ENCODE assay signal across 23 cellular contexts in the genomic region with DNA sequence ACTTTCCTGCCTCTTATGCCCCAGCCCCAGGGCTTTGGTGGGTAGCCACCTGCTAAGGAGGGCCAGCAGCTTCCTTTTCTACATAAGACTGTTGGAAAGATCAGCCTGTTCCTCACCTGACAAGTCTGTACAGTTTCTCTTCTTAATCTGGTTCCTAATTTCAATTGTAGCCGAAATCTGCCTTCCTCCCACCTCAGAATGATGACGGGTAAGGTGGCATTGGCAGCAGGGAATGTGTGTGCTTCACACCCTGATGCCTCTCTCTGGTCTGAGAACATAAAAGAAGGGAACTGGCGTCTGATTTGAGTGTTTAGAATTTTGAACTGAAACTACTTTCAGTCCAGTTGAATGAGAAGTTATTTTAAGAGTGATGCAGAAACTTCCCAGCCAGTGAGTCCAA.
"Had no signal": no experiment of that assay in that cellular context is flagged by ENCODE, and none has a peak within 500 bp of the region (broad histone marks: within the 10 kb centered on the region; RNA-seq: fewer than 3 reads in every experiment).

No MANE protein-coding gene starts in this region.

- H3K27ac Mint-ChIP-seq: activated naive CD8-positive, alpha-beta T cell treated with anti-CD3 and anti-CD28 coated beads, Interleukin-2, amount 50 U/mL, for 24 hours; activated T-helper 2 cell treated with anti-CD3 and anti-CD28 coated beads, Interferon-gamma antibody, Interleukin-2, Interleukin-4, amounts not matched to agents 10 μg/mL and 5 μg/mL and 100 μg/mL, durations not matched to agents 14 hours and 24 hours and 36 hours; immature natural killer cell; natural killer cell treated with Interleukin-12 subunit alpha and Interleukin-12 subunit beta and Interleukin-15 and Interleukin-18, amount 100 ng/mL, for 72 hours had no signal

- H3K4me1 ChIP-seq: left ventricle myocardium inferior, psoas muscle, right atrium auricular region, stomach, testis, upper lobe of left lung had no signal

- H3K36me3 Mint-ChIP-seq: natural killer cell treated with Interleukin-12 subunit alpha and Interleukin-12 subunit beta and Interleukin-15 and Interleukin-18, amount 100 ng/mL, for 72 hours had no signal

- H3K9me3 ChIP-seq: left ventricle myocardium inferior, neutrophil, ovary, psoas muscle, right atrium auricular region, stomach, testis, upper lobe of left lung had no signal

- H3K4me3 ChIP-seq: left ventricle myocardium inferior, ovary, psoas muscle, right atrium auricular region, stomach, testis, upper lobe of left lung had no signal

- H3K4me1 Mint-ChIP-seq: activated naive CD8-positive, alpha-beta T cell treated with anti-CD3 and anti-CD28 coated beads, Interleukin-2, amount 50 U/mL, for 24 hours had no signal

- ATAC-seq: activated naive CD8-positive, alpha-beta T cell treated with anti-CD3 and anti-CD28 coated beads, Interleukin-2, amount 50 U/mL, for 24 hours; activated T-cell treated with anti-CD3 and anti-CD28 coated beads, Interleukin-2, amount 50 U/mL, for 4 hours; effector memory CD8-positive, alpha-beta T cell; natural killer cell treated with Interleukin-12 subunit alpha and Interleukin-12 subunit beta and Interleukin-15 and Interleukin-18, amount 100 ng/mL, for 72 hours; psoas muscle had no signal

- H3K9me3 Mint-ChIP-seq: activated naive CD8-positive, alpha-beta T cell treated with anti-CD3 and anti-CD28 coated beads, Interleukin-2, amount 50 U/mL, for 24 hours; activated T-cell treated with anti-CD3 and anti-CD28 coated beads, Interleukin-2, amount 50 U/mL, for 4 hours; activated T-helper 2 cell treated with anti-CD3 and anti-CD28 coated beads, Interferon-gamma antibody, Interleukin-2, Interleukin-4, amounts not matched to agents 10 μg/mL and 5 μg/mL and 100 μg/mL, durations not matched to agents 14 hours and 24 hours and 36 hours; effector memory CD8-positive, alpha-beta T cell; immature natural killer cell; natural killer cell treated with Interleukin-12 subunit alpha and Interleukin-12 subunit beta and Interleukin-15 and Interleukin-18, amount 100 ng/mL, for 72 hours had no signal

- H3K27ac ChIP-seq: brain microvascular endothelial cell, left ventricle myocardium inferior, neutrophil, ovary, psoas muscle, right atrium auricular region, stomach, testis, upper lobe of left lung had no signal

- H3K27me3 Mint-ChIP-seq: activated naive CD8-positive, alpha-beta T cell treated with anti-CD3 and anti-CD28 coated beads, Interleukin-2, amount 50 U/mL, for 24 hours; effector memory CD8-positive, alpha-beta T cell; natural killer cell treated with Interleukin-12 subunit alpha and Interleukin-12 subunit beta and Interleukin-15 and Interleukin-18, amount 100 ng/mL, for 72 hours had no signal

- H3K27me3 ChIP-seq: brain microvascular endothelial cell, neutrophil, ovary, right atrium auricular region, stomach, testis, upper lobe of left lung had no signal

- H3K4me3 Mint-ChIP-seq: activated naive CD8-positive, alpha-beta T cell treated with anti-CD3 and anti-CD28 coated beads, Interleukin-2, amount 50 U/mL, for 24 hours; activated T-cell treated with anti-CD3 and anti-CD28 coated beads, Interleukin-2, amount 50 U/mL, for 4 hours; effector memory CD8-positive, alpha-beta T cell; immature natural killer cell; natural killer cell treated with Interleukin-12 subunit alpha and Interleukin-12 subunit beta and Interleukin-15 and Interleukin-18, amount 100 ng/mL, for 72 hours had no signal

- H3K36me3 ChIP-seq: ovary had no signal

- DNase-seq: activated CD4-positive, alpha-beta T cell treated with anti-CD3 and anti-CD28 coated beads, Interleukin-2, amount 50 U/mL, for 48 hours; activated CD8-positive, alpha-beta memory T cell treated with anti-CD3 and anti-CD28 coated beads, Interleukin-2, amount 50 U/mL, for 48 hours; activated naive CD4-positive, alpha-beta T cell; activated naive CD8-positive, alpha-beta T cell treated with anti-CD3 and anti-CD28 coated beads, Interleukin-2, amount 50 U/mL, for 24 hours; activated T-cell treated with anti-CD3 and anti-CD28 coated beads, Interleukin-2, amount 50 U/mL, for 4 hours; brain microvascular endothelial cell; central memory CD4-positive, alpha-beta T cell; effector memory CD8-positive, alpha-beta T cell; foreskin fibroblast; immature natural killer cell; left ventricle myocardium inferior; midbrain; ovary; psoas muscle; stimulated activated CD4-positive, alpha-beta T cell treated with anti-CD3 and anti-CD28 coated beads, Interleukin-4, amount 100 ng/mL, for 24 hours; stomach; T-helper 9 cell; testis; upper lobe of left lung had no signal
